8 cellular contexts compared by ENCODE assay signal in genomic region chr6:89818977-89819335, GRCh38. TPM values are rescaled to one million over a fixed set of nuclear protein-coding genes. Genes with fewer than 3 reads are reported as not detected.
DNase-seq lines count a peak whose midpoint lies in the region; ATAC-seq and TF ChIP-seq lines count a peak whose summit lies in the region.

No MANE protein-coding gene starts in this region.

- DNase-seq in NCI-H1105 treated with DMSO at 0.1 percent for 48 hours (lab: John Stamatoyannopoulos, UW) (peak; percentile 53), NCI-H1105 (lab: John Stamatoyannopoulos, UW) (no peak), HAP-1 (ENCODE audit: low spot score in 2 of 2) (peak; percentile 31 to 42), cardiac muscle cell (ENCODE audit: low read depth in 1 of 2, low spot score in 1 of 2) (peak; percentile 41 to 43), 8988T (no peak)

- no peaks in the 10 kb centered on the region for H3K27me3 ChIP-seq in HAP-1 (ENCODE audit: low read depth)
- no peaks in the 10 kb centered on the region for H3K27me3 ChIP-seq in Loucy (ENCODE audit: insufficient read depth, low read length, poor library complexity, severe bottlenecking)
- H3K27me3 ChIP-seq in cardiac muscle cell: no peaks in the 10 kb centered on the region
- no peaks in the 10 kb centered on the region for H3K27me3 ChIP-seq in parathyroid adenoma (ENCODE audit: control insufficient read depth, insufficient read depth, low read length)

- in situ Hi-C loops in HAP-1 (cut with MboI; ENCODE audit: low sequenced_read_pairs): no loop called here

- peak overlapping the region; percentile 85 for H3K4me3 ChIP-seq in HAP-1
- H3K4me3 ChIP-seq in Loucy (ENCODE audit: low read length, poor library complexity, severe bottlenecking): peak overlapping the region; percentile 95
- H3K4me3 ChIP-seq in cardiac muscle cell: peak overlapping the region; percentile 84
- H3K4me3 ChIP-seq in parathyroid adenoma (ENCODE audit: low read depth, low read length): peak overlapping the region; percentile 89

- peak overlapping the region; percentile 85 for H3K9ac ChIP-seq in Loucy (ENCODE audit: low read depth, low read length, poor library complexity, severe bottlenecking)
- peak overlapping the region; percentile 51 for H3K9ac ChIP-seq in parathyroid adenoma

- no peaks in the 10 kb centered on the region for H3K9me2 ChIP-seq in Loucy (replicated peaks; ENCODE audit: low read depth, low read length)

- peaks cover 21% of the 10 kb centered on the region for H3K4me1 Mint-ChIP-seq in activated T-helper 17 cell treated with anti-CD3 and anti-CD28 coated beads, Interleukin-2, amount 50 U/mL, for 72 hours

- H3K4me1 ChIP-seq in HAP-1: peaks cover 6% of the 10 kb centered on the region
- peaks cover 29% of the 10 kb centered on the region for H3K4me1 ChIP-seq in Loucy (ENCODE audit: insufficient read depth, low read length, poor library complexity, severe bottlenecking)
- peaks cover 5% of the 10 kb centered on the region for H3K4me1 ChIP-seq in cardiac muscle cell (ENCODE audit: low read depth)
- H3K4me1 ChIP-seq in parathyroid adenoma: no peaks in the 10 kb centered on the region

- peak; percentile 17 for ATAC-seq in activated T-helper 17 cell treated with anti-CD3 and anti-CD28 coated beads, Interleukin-2, amount 50 U/mL, for 72 hours (replicated peaks)

- H3K36me3 ChIP-seq in HAP-1 (replicated peaks) (no peaks in the 10 kb centered on the region), Loucy (ENCODE audit: insufficient read depth, low read length) (no peaks in the 10 kb centered on the region), cardiac muscle cell (no peaks in the 10 kb centered on the region), parathyroid adenoma (ENCODE audit: control insufficient read depth, insufficient read depth, low read length) (no peaks in the 10 kb centered on the region)

- peaks cover 6% of the 10 kb centered on the region for H4K20me1 ChIP-seq in Loucy (ENCODE audit: insufficient read depth, low read length, poor library complexity, severe bottlenecking)

- H3K79me2 ChIP-seq in Loucy (ENCODE audit: insufficient read depth, low read length) (peaks cover 65% of the 10 kb centered on the region), parathyroid adenoma (peaks cover 9% of the 10 kb centered on the region)

- H2AFZ ChIP-seq in Loucy (ENCODE audit: low read length) (peak overlapping the region; percentile 97), parathyroid adenoma (peak overlapping the region; percentile 83)

- H3K27ac ChIP-seq in cardiac muscle cell (peak overlapping the region; percentile 92), parathyroid adenoma (peak overlapping the region; percentile 77)

- H3K9me3 Mint-ChIP-seq in activated T-helper 17 cell treated with anti-CD3 and anti-CD28 coated beads, Interleukin-2, amount 50 U/mL, for 72 hours: no peaks in the 10 kb centered on the region

- H3K9me3 ChIP-seq in HAP-1 (no peaks in the 10 kb centered on the region), Loucy (ENCODE audit: insufficient read depth, low read depth, low read length) (no peaks in the 10 kb centered on the region), cardiac muscle cell (ENCODE audit: low read depth) (no peaks in the 10 kb centered on the region), parathyroid adenoma (ENCODE audit: control insufficient read depth, low read length) (no peaks in the 10 kb centered on the region)

- peak overlapping the region; percentile 98 for H3K4me3 Mint-ChIP-seq in activated T-helper 17 cell treated with anti-CD3 and anti-CD28 coated beads, Interleukin-2, amount 50 U/mL, for 72 hours

- H3K36me3 Mint-ChIP-seq in activated T-helper 17 cell treated with anti-CD3 and anti-CD28 coated beads, Interleukin-2, amount 50 U/mL, for 72 hours (ENCODE audit: low read depth): peaks cover 31% of the 10 kb centered on the region

- peak overlapping the region; percentile 99 for H3K27ac Mint-ChIP-seq in activated T-helper 17 cell treated with anti-CD3 and anti-CD28 coated beads, Interleukin-2, amount 50 U/mL, for 72 hours

- H3K4me2 ChIP-seq in Loucy (ENCODE audit: low read depth, low read length, poor library complexity, severe bottlenecking) (peak overlapping the region; percentile 85), parathyroid adenoma (ENCODE audit: low read length) (peak overlapping the region; percentile 99)

- no peak for TF ChIP-seq CTCF in Loucy (conservative IDR thresholded peaks at IDR 0.05; ENCODE audit: low read length)
- TF ChIP-seq CTCF in cardiac muscle cell (IDR thresholded peaks at IDR 0.05; ENCODE audit: low read depth, low read length): no peak
- TF ChIP-seq CTCF in parathyroid adenoma (IDR thresholded peaks at IDR 0.05): no peak

- no peaks in the 10 kb centered on the region for H3F3A ChIP-seq in Loucy (ENCODE audit: low read depth)

- H3K27me3 Mint-ChIP-seq in activated T-helper 17 cell treated with anti-CD3 and anti-CD28 coated beads, Interleukin-2, amount 50 U/mL, for 72 hours: no peaks in the 10 kb centered on the region

RNA-seq across cellular contexts. Expression of gene MDN1, which starts 0.6 kb away (rescaled TPM):
- total RNA-seq in activated T-helper 17 cell treated with anti-CD3 and anti-CD28 coated beads, Interleukin-2, amount 50 U/mL, for 72 hours: 10 to 100 TPM; 54.0 to 66.6 TPM
- 12.0 and 22.2 TPM in 2 replicates for total RNA-seq in cardiac muscle cell
- 8.6 and 13.6 TPM in 2 replicates for polyA plus RNA-seq in cardiac muscle cell

RNA-seq across cellular contexts. Expression of gene CASP8AP2, which starts 10.7 kb away (rescaled TPM):
- total RNA-seq in activated T-helper 17 cell treated with anti-CD3 and anti-CD28 coated beads, Interleukin-2, amount 50 U/mL, for 72 hours: 10 to 100 TPM; 20.4 to 25.6 TPM
- 6.5 and 8.9 TPM in 2 replicates for total RNA-seq in cardiac muscle cell
- polyA plus RNA-seq in cardiac muscle cell: 20.2 and 21.6 TPM in 2 replicates

Comparison
In these comparisons a context has a peak if more than half of its experiments do, and no peak if none do; other contexts are left out.
1. DNase-seq: peak in NCI-H1105 treated with DMSO at 0.1 percent for 48 hours (single experiment), HAP-1 (2 of 2) and cardiac muscle cell (2 of 2); none in NCI-H1105 (single experiment) and 8988T (single experiment).
2. Peak in every context shown above with its lines, with median percentiles within 50 percentile points of each other: H3K4me3 ChIP-seq.